Comparison of ENCODE assay signal across 1 cellular context in the genomic region with DNA sequence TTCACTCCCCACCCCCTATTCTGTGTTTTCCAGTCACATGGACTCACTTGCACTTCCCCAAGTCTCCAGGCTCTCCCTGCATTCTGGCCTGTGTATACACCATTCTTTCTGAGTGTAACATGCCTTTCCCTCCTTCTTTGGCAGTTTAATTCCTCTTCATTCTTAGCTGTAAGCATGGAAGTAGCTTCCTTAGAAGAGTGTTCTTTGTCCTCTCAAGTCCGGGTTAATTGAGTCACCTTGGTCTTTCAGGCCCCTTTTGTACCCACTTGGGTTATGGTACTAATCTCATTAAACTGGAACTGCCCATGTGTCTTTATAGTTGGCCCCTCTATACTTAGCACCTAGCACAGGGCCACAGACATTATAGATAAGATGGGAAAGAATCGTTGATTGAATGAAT.
TF ChIP-seq lines count a peak whose summit lies in the region.

No MANE protein-coding gene starts in this region.

TF ChIP-seq in GM23338, 12 proteins besides CTCF, POLR2A, EP300 and RAD21 (continued from another document):
- TF ChIP-seq, protein P1, sequence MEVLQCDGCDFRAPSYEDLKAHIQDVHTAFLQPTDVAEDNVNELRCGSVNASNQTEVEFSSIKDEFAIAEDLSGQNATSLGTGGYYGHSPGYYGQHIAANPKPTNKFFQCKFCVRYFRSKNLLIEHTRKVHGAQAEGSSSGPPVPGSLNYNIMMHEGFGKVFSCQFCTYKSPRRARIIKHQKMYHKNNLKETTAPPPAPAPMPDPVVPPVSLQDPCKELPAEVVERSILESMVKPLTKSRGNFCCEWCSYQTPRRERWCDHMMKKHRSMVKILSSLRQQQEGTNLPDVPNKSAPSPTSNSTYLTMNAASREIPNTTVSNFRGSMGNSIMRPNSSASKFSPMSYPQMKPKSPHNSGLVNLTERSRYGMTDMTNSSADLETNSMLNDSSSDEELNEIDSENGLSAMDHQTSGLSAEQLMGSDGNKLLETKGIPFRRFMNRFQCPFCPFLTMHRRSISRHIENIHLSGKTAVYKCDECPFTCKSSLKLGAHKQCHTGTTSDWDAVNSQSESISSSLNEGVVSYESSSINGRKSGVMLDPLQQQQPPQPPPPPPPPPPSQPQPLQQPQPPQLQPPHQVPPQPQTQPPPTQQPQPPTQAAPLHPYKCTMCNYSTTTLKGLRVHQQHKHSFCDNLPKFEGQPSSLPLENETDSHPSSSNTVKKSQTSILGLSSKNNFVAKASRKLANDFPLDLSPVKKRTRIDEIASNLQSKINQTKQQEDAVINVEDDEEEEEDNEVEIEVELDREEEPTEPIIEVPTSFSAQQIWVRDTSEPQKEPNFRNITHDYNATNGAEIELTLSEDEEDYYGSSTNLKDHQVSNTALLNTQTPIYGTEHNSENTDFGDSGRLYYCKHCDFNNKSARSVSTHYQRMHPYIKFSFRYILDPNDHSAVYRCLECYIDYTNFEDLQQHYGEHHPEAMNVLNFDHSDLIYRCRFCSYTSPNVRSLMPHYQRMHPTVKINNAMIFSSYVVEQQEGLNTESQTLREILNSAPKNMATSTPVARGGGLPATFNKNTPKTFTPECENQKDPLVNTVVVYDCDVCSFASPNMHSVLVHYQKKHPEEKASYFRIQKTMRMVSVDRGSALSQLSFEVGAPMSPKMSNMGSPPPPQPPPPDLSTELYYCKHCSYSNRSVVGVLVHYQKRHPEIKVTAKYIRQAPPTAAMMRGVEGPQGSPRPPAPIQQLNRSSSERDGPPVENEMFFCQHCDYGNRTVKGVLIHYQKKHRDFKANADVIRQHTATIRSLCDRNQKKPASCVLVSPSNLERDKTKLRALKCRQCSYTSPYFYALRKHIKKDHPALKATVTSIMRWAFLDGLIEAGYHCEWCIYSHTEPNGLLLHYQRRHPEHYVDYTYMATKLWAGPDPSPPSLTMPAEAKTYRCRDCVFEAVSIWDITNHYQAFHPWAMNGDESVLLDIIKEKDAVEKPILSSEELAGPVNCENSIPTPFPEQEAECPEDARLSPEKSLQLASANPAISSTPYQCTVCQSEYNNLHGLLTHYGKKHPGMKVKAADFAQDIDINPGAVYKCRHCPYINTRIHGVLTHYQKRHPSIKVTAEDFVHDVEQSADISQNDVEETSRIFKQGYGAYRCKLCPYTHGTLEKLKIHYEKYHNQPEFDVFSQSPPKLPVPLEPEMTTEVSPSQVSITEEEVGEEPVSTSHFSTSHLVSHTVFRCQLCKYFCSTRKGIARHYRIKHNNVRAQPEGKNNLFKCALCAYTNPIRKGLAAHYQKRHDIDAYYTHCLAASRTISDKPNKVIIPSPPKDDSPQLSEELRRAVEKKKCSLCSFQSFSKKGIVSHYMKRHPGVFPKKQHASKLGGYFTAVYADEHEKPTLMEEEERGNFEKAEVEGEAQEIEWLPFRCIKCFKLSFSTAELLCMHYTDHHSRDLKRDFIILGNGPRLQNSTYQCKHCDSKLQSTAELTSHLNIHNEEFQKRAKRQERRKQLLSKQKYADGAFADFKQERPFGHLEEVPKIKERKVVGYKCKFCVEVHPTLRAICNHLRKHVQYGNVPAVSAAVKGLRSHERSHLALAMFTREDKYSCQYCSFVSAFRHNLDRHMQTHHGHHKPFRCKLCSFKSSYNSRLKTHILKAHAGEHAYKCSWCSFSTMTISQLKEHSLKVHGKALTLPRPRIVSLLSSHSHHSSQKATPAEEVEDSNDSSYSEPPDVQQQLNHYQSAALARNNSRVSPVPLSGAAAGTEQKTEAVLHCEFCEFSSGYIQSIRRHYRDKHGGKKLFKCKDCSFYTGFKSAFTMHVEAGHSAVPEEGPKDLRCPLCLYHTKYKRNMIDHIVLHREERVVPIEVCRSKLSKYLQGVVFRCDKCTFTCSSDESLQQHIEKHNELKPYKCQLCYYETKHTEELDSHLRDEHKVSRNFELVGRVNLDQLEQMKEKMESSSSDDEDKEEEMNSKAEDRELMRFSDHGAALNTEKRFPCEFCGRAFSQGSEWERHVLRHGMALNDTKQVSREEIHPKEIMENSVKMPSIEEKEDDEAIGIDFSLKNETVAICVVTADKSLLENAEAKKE (CRISPR knock-in tag; IDR thresholded peaks at IDR 0.05): no peak
- no peak for TF ChIP-seq EZH2phosphoT487 (IDR thresholded peaks at IDR 0.05; ENCODE audit: unreplicated experiment)
- TF ChIP-seq ETS1 (IDR thresholded peaks at IDR 0.05): no peak
- TF ChIP-seq POLR2AphosphoS5 (IDR thresholded peaks at IDR 0.05; ENCODE audit: low read depth): no peak
- no peak for TF ChIP-seq REST (IDR thresholded peaks at IDR 0.05; ENCODE audit: unreplicated experiment)
- no peak for TF ChIP-seq ZNF114 (CRISPR knock-in tag; IDR thresholded peaks at IDR 0.05)
- no peak for TF ChIP-seq EZH2 (IDR thresholded peaks at IDR 0.05; ENCODE audit: low read depth, unreplicated experiment)
- TF ChIP-seq STAT1 (IDR thresholded peaks at IDR 0.05; ENCODE audit: unreplicated experiment): no peak
- no peak for TF ChIP-seq ZNF331 (CRISPR knock-in tag; IDR thresholded peaks at IDR 0.05; ENCODE audit: low read depth)
